12 cellular contexts compared by ENCODE assay signal in genomic region chr22:41863472-41863871, GRCh38. TPM values are rescaled to one million over a fixed set of nuclear protein-coding genes. Genes with fewer than 3 reads are reported as not detected.
DNase-seq lines count a peak whose midpoint lies in the region; ATAC-seq and TF ChIP-seq lines count a peak whose summit lies in the region.
"Had no signal": no experiment of that assay in that cellular context is flagged by ENCODE, and none has a peak within 500 bp of the region (broad histone marks: within the 10 kb centered on the region; RNA-seq: fewer than 3 reads in every experiment).

No MANE protein-coding gene starts in this region.

- H3K4ac ChIP-seq in trophoblast cell (ENCODE audit: low read depth, low read length) = no peak overlapping the region

- H3K27ac Mint-ChIP-seq in effector memory CD8-positive, alpha-beta T cell = peak overlapping the region; percentile 90 to 93
- no peak overlapping the region for H3K27ac Mint-ChIP-seq in Caco-2 (ENCODE audit: unreplicated experiment)

- no peak overlapping the region for H3K18ac ChIP-seq in trophoblast cell (ENCODE audit: low read length)

- H3K27ac ChIP-seq in Karpas-422 (ENCODE audit: low read length) (peak overlapping the region; percentile 94), trophoblast cell (ENCODE audit: low read depth, low read length) (no peak overlapping the region)
- H3K27ac ChIP-seq: SK-N-MC had no signal

- no peak overlapping the region for H2AK5ac ChIP-seq in trophoblast cell (ENCODE audit: low read length)

- H2BK12ac ChIP-seq in trophoblast cell (ENCODE audit: low read length) = no peak overlapping the region

- no peaks in the 10 kb centered on the region for H3K79me1 ChIP-seq in trophoblast cell (ENCODE audit: low read length)

- intact Hi-C loops in Caco-2 (cut with micrococcal nuclease; ENCODE audit: unreplicated experiment) = no loop called here

- no peaks in the 10 kb centered on the region for H3K27me3 Mint-ChIP-seq in effector memory CD8-positive, alpha-beta T cell
- H3K27me3 Mint-ChIP-seq in Caco-2 (ENCODE audit: insufficient read depth, unreplicated experiment) = no peaks in the 10 kb centered on the region

- H3K36me3 Mint-ChIP-seq in effector memory CD8-positive, alpha-beta T cell (ENCODE audit: insufficient read depth) = peaks cover 37% of the 10 kb centered on the region
- H3K36me3 Mint-ChIP-seq in Caco-2 (ENCODE audit: insufficient read depth, unreplicated experiment) = peaks cover 44% of the 10 kb centered on the region

- H4K20me1 ChIP-seq in Karpas-422 (ENCODE audit: insufficient read depth, low read depth, low read length) = peaks cover 20% of the 10 kb centered on the region; the same call in 1 of the 2 replicates

- H3K4me3 ChIP-seq in GM12865 (ENCODE audit: low read depth, low read length) (peak overlapping the region; percentile 0; the same call in 1 of the 2 replicates), Karpas-422 (ENCODE audit: low read length) (no peak overlapping the region), trophoblast cell (ENCODE audit: low read depth, low read length) (no peak overlapping the region), Caco-2 (ENCODE audit: low read depth, low read length) (no peak overlapping the region)
- H3K4me3 ChIP-seq: SK-N-MC had no signal

- H3K23ac ChIP-seq in trophoblast cell (ENCODE audit: low read length) = no peak overlapping the region

- no peak overlapping the region for H3K14ac ChIP-seq in trophoblast cell (ENCODE audit: low read length)

- H2BK5ac ChIP-seq in trophoblast cell (ENCODE audit: low read depth, low read length, poor library complexity) = no peak overlapping the region

- peak overlapping the region; percentile 62 for H3K9ac ChIP-seq in Karpas-422 (ENCODE audit: low read length)
- no peak overlapping the region for H3K9ac ChIP-seq in trophoblast cell (ENCODE audit: low read length)

- TF ChIP-seq CTCF in GM12865 (IDR thresholded peaks at IDR 0.05; ENCODE audit: insufficient read depth, low read depth, low read length, missing control alignments) (no peak), Caco-2 (IDR thresholded peaks at IDR 0.05; ENCODE audit: insufficient read depth in 1 of 2, low read depth in 1 of 2, low read length in 1 of 2, severe bottlenecking in 1 of 2, unreplicated experiment in 1 of 2) (no peak)

- H3K9me3 ChIP-seq in Karpas-422 (ENCODE audit: low read length) (no peaks in the 10 kb centered on the region), trophoblast cell (ENCODE audit: insufficient read depth, low read depth, low read length) (no peaks in the 10 kb centered on the region), Caco-2 (no peaks in the 10 kb centered on the region)

- no peak overlapping the region for H4K12ac ChIP-seq in trophoblast cell (ENCODE audit: low read depth, low read length)

- H3K36me3 ChIP-seq in Karpas-422 (ENCODE audit: insufficient read depth, low read length) = peaks cover 40% of the 10 kb centered on the region
- H3K36me3 ChIP-seq in trophoblast cell (ENCODE audit: control insufficient read depth in 1 of 2, insufficient read depth in 2 of 2, low read length in 2 of 2) = peaks cover 12 to 16% of the 10 kb centered on the region in 2 experiments
- no peaks in the 10 kb centered on the region; the same call in 1 of the 2 replicates for H3K36me3 ChIP-seq in Caco-2 (ENCODE audit: control insufficient read depth, insufficient read depth, low read length)

- BruUV-seq in Caco-2 (replicated peaks; lab: Mats Ljungman, UMichigan) = no TSS peak

- no peak overlapping the region for H4K91ac ChIP-seq in trophoblast cell (ENCODE audit: low read depth, low read length)

- DNase-seq in GM12865 (ENCODE audit: low read depth) (no peak), Karpas-422 (no peak), trophoblast cell (peak; percentile 70 to 91), Caco-2 (no peak), SKM-1 (lab: John Stamatoyannopoulos, UW; ENCODE audit: unreplicated experiment) (no peak)
- DNase-seq in effector memory CD8-positive, alpha-beta T cell = no peak
- DNase-seq: effector CD8-positive, alpha-beta T cell; stimulated activated CD4-positive, alpha-beta T cell treated with anti-CD3 and anti-CD28 coated beads, Interleukin-2, amount 100 ng/mL, for 48 hours had no signal

- CTCF ChIA-PET in Caco-2 (lab: Charles Lee) = interaction anchor here (0.8 to 2.5 kb wide), 3 partner anchors 78 to 166 kb away, joined by 3 to 13 read pairs (median 4); no protein-coding TSS in a partner anchor

- ATAC-seq in effector memory CD8-positive, alpha-beta T cell (replicated peaks) = no peak
- no peak for ATAC-seq in HG02973 (IDR thresholded peaks at IDR 0.05; ENCODE audit: unreplicated experiment)

- H3K4me2 ChIP-seq in Karpas-422 (ENCODE audit: low read depth, low read length, poor library complexity, severe bottlenecking) = no peak overlapping the region
- H3K4me2 ChIP-seq in trophoblast cell (ENCODE audit: low read length) = no peak overlapping the region

- H3K4me1 ChIP-seq in Karpas-422 (ENCODE audit: low read length) (peaks cover 51% of the 10 kb centered on the region), trophoblast cell (ENCODE audit: control insufficient read depth in 1 of 2, insufficient read depth in 2 of 2, low read length in 2 of 2) (peaks cover 4 to 5% of the 10 kb centered on the region in 2 experiments), Caco-2 (peaks cover 15% of the 10 kb centered on the region; the same call in 1 of the 2 replicates)

- H2BK120ac ChIP-seq in trophoblast cell (ENCODE audit: insufficient read depth, low read length, poor library complexity) = no peak overlapping the region

- H3K4me3 Mint-ChIP-seq in effector memory CD8-positive, alpha-beta T cell = peak overlapping the region; percentile 59 to 60
- no peak overlapping the region for H3K4me3 Mint-ChIP-seq in Caco-2 (ENCODE audit: unreplicated experiment)

- H3K9me3 Mint-ChIP-seq in effector memory CD8-positive, alpha-beta T cell = no peaks in the 10 kb centered on the region
- H3K9me3 Mint-ChIP-seq in Caco-2 (ENCODE audit: unreplicated experiment) = no peaks in the 10 kb centered on the region

- no peaks in the 10 kb centered on the region for H3K9me2 ChIP-seq in Karpas-422 (replicated peaks; ENCODE audit: insufficient read depth, low read length)

- POLR2A ChIA-PET in Caco-2 (lab: Charles Lee) = interaction anchor here (0.5 to 2.2 kb wide), 3 partner anchors 8 to 228 kb away, joined by 3 to 10 read pairs (median 4); partner anchors contain the start of gene SREBF2

- H2AFZ ChIP-seq in Karpas-422 (ENCODE audit: low read length) (no peak overlapping the region), trophoblast cell (ENCODE audit: insufficient read depth, low read length, poor library complexity) (no peak overlapping the region)

- H4K8ac ChIP-seq in trophoblast cell (ENCODE audit: low read depth, low read length) = no peak overlapping the region

- H3K79me2 ChIP-seq in Karpas-422 (ENCODE audit: low read length) = peaks cover 93% of the 10 kb centered on the region
- peaks cover 11% of the 10 kb centered on the region for H3K79me2 ChIP-seq in trophoblast cell (ENCODE audit: control insufficient read depth, insufficient read depth, low read length, poor library complexity)

- whole genome bisulfite sequencing in trophoblast cell (ENCODE audit: extremely low coverage, insufficient coverage, insufficient read length) = no CpG with 5 or more reads among the region's 2 CpGs

- peaks cover 32 to 43% of the 10 kb centered on the region in 2 donors for H3K4me1 Mint-ChIP-seq in effector memory CD8-positive, alpha-beta T cell (ENCODE audit: low read depth in 2 of 2)
- H3K4me1 Mint-ChIP-seq in Caco-2 (ENCODE audit: low read depth, unreplicated experiment) = peaks cover 15% of the 10 kb centered on the region

- H3K27me3 ChIP-seq in Karpas-422 (ENCODE audit: low read length) (no peaks in the 10 kb centered on the region), trophoblast cell (ENCODE audit: insufficient read depth, low read length) (no peaks in the 10 kb centered on the region), Caco-2 (replicated peaks; ENCODE audit: control insufficient read depth, insufficient read depth, low read length) (no peaks in the 10 kb centered on the region)

RNA-seq across cellular contexts. Expression of gene SREBF2, which starts 30.6 kb away (rescaled TPM):
- total RNA-seq in Karpas-422 (2014; rRNA removed; shearing (Covaris generic); ENCODE audit: low replicate concordance) = 159 and 190 TPM in 2 replicates
- polyA plus RNA-seq in trophoblast cell (2013) = 97.8 and 99.1 TPM in 2 replicates
- 134 and 150 TPM in 2 replicates for total RNA-seq in Caco-2 (2022)

RNA-seq across cellular contexts. Expression of gene SHISA8, which starts 51.4 kb away (rescaled TPM):
- 3.2 and 6.5 TPM in 2 replicates for total RNA-seq in Karpas-422 (2014; rRNA removed; shearing (Covaris generic); ENCODE audit: low replicate concordance)
- 0.31 and 0.43 TPM in 2 replicates for polyA plus RNA-seq in trophoblast cell (2013)
- 1.4 and 2.2 TPM in 2 replicates for total RNA-seq in Caco-2 (2022)
- total RNA-seq: lung microvascular endothelial cell, pulmonary artery endothelial cell had no signal

Comparison
In these comparisons a context has a peak if more than half of its experiments do, and no peak if none do; other contexts are left out.
1. DNase-seq: peak in trophoblast cell (2 of 2); none in GM12865 (single experiment), Karpas-422 (single experiment), effector memory CD8-positive, alpha-beta T cell (0 of 3), Caco-2 (0 of 2) and SKM-1 (single experiment).